1 cellular context compared by ENCODE assay signal in genomic region chr14:24151404-24152080, GRCh38.
TF ChIP-seq lines count a peak whose summit lies in the region.

No MANE protein-coding gene starts in this region.

TF ChIP-seq in H1, 55 proteins besides CTCF, POLR2A, EP300 and RAD21:
- TF ChIP-seq ATF3 (IDR thresholded peaks at IDR 0.05; ENCODE audit: insufficient read depth, low read depth, low read length) (no peak), RFX5 (IDR thresholded peaks at IDR 0.05; ENCODE audit: borderline replicate concordance, low read depth, low read length) (no peak), HDAC6 (IDR thresholded peaks at IDR 0.05; ENCODE audit: low read depth, low read length) (no peak), SAP30 (IDR thresholded peaks at IDR 0.05; ENCODE audit: insufficient read depth, insufficient replicate concordance, low read length) (no peak), CREB1 (IDR thresholded peaks at IDR 0.05) (no peak), SIN3A (conservative IDR thresholded peaks at IDR 0.05 in 1 of 2, IDR thresholded peaks at IDR 0.05 in 1 of 2; ENCODE audit: low read depth in 1 of 2, low read length in 2 of 2) (no peak), TAF1 (IDR thresholded peaks at IDR 0.05; ENCODE audit: low read depth, low read length) (no peak), RXRA (IDR thresholded peaks at IDR 0.05; ENCODE audit: insufficient read depth, low read depth, low read length) (no peak), JUN (IDR thresholded peaks at IDR 0.05; ENCODE audit: low read depth, low read length) (no peak), NRF1 (IDR thresholded peaks at IDR 0.05; ENCODE audit: low read depth, low read length) (no peak), SP2 (IDR thresholded peaks at IDR 0.05; ENCODE audit: low read length) (no peak)
- TF ChIP-seq, protein P1, sequence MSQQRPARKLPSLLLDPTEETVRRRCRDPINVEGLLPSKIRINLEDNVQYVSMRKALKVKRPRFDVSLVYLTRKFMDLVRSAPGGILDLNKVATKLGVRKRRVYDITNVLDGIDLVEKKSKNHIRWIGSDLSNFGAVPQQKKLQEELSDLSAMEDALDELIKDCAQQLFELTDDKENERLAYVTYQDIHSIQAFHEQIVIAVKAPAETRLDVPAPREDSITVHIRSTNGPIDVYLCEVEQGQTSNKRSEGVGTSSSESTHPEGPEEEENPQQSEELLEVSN (IDR thresholded peaks at IDR 0.05): no peak
- TF ChIP-seq, protein P2, sequence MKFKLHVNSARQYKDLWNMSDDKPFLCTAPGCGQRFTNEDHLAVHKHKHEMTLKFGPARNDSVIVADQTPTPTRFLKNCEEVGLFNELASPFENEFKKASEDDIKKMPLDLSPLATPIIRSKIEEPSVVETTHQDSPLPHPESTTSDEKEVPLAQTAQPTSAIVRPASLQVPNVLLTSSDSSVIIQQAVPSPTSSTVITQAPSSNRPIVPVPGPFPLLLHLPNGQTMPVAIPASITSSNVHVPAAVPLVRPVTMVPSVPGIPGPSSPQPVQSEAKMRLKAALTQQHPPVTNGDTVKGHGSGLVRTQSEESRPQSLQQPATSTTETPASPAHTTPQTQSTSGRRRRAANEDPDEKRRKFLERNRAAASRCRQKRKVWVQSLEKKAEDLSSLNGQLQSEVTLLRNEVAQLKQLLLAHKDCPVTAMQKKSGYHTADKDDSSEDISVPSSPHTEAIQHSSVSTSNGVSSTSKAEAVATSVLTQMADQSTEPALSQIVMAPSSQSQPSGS (IDR thresholded peaks at IDR 0.05; ENCODE audit: low read length): no peak
